Comparison of ENCODE assay signal across 2 cellular contexts in genomic region chr19:41127362-41127761, GRCh38.
TF ChIP-seq lines count a peak whose summit lies in the region.

No MANE protein-coding gene starts in this region.

TF ChIP-seq in HEK293, 187 proteins besides CTCF, POLR2A, EP300 and RAD21:
- peak; percentile 99 for TF ChIP-seq ZNF121 (tag by site-specific recombination; IDR thresholded peaks at IDR 0.05)
TF ChIP-seq in HEK293: peak in this region for 1; not testable (repeated sequence) for 186.

TF ChIP-seq in H1, 55 proteins besides CTCF, POLR2A, EP300 and RAD21:
- TF ChIP-seq KDM1A (IDR thresholded peaks at IDR 0.05; ENCODE audit: borderline replicate concordance, low read length): peak; percentile 37; the same call in 1 of the 2 replicates
TF ChIP-seq in H1: peak in this region for 1; not testable (repeated sequence) for 54.
